1 cellular context compared by ENCODE assay signal in genomic region chr7:30169585-30169978, GRCh38.
TF ChIP-seq lines count a peak whose summit lies in the region.

No MANE protein-coding gene starts in this region.

TF ChIP-seq in SK-N-SH treated with all-trans-retinoic acid at 6 μM for 48 hours, 23 proteins besides CTCF, POLR2A, EP300 and RAD21 (continued from another document):
- no peak for TF ChIP-seq CREB5 (CRISPR knock-in tag; IDR thresholded peaks at IDR 0.05; ENCODE audit: low read depth)
